ENCODE assay signal across 8 cellular contexts in the genomic region with DNA sequence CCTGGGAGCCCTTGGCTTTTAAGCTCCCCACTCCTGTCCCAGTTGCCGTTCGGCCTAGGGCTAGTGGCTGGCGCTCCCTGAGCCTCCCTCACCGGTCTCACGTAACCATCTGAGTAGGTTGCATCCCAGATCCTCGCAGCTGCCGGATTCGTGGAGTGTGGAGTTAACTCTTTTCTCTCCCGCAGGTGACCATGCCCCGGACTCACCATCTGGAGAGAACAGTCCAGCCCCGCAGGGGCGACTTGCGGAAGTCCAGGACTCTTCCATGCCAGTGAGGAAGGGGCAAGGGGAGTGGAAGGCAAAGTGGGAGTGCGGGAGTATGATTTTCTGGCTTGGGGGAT. TPM values are rescaled to one million over a fixed set of nuclear protein-coding genes. Genes with fewer than 3 reads are reported as not detected.
DNase-seq lines count a peak whose midpoint lies in the region; TF ChIP-seq lines count a peak whose summit lies in the region.

No MANE protein-coding gene starts in this region.

- peak overlapping the region; percentile 55 for H2AFZ ChIP-seq in MM.1S (ENCODE audit: low read length)

- H3K9me2 ChIP-seq in MM.1S (replicated peaks; ENCODE audit: insufficient read depth, low read length) = no peaks in the 10 kb centered on the region

- TF ChIP-seq CTCF in AG10803 (conservative IDR thresholded peaks at IDR 0.05; ENCODE audit: low read length) = no peak
- TF ChIP-seq CTCF in MM.1S (IDR thresholded peaks at IDR 0.05; ENCODE audit: low read length) = no peak

- no peaks in the 10 kb centered on the region for H3K9me3 Mint-ChIP-seq in dendritic cell treated with granulocyte-macrophage colony-stimulating factor and Interleukin-4, amounts not matched to agents 40 ng/mL and 50 ng/mL, for 4 days

- H3K4me1 ChIP-seq in MM.1S (ENCODE audit: low read length) (peaks cover 14% of the 10 kb centered on the region), muscle layer of colon (ENCODE audit: insufficient read depth, low read length) (peaks cover 36% of the 10 kb centered on the region)

- H3K36me3 Mint-ChIP-seq in dendritic cell treated with granulocyte-macrophage colony-stimulating factor and Interleukin-4, amounts not matched to agents 40 ng/mL and 50 ng/mL, for 4 days (ENCODE audit: low read depth) = peaks cover 89% of the 10 kb centered on the region

- peak overlapping the region; percentile 82 for H3K4me3 Mint-ChIP-seq in dendritic cell treated with granulocyte-macrophage colony-stimulating factor and Interleukin-4, amounts not matched to agents 40 ng/mL and 50 ng/mL, for 4 days

- H3K4me2 ChIP-seq in MM.1S (ENCODE audit: low read depth, low read length) = peak overlapping the region; percentile 96

- peak overlapping the region; percentile 96 for H3K4me3 ChIP-seq in AG10803 (ENCODE audit: low read length)
- H3K4me3 ChIP-seq in MM.1S (ENCODE audit: low read length) = peak overlapping the region; percentile 99
- H3K4me3 ChIP-seq in muscle layer of colon (ENCODE audit: low read depth in 1 of 2, low read length in 2 of 2) = peak overlapping the region; percentile 68 to 71

- H3K27me3 ChIP-seq in MM.1S (replicated peaks; ENCODE audit: insufficient read depth, low read length) (no peaks in the 10 kb centered on the region), muscle layer of colon (ENCODE audit: control insufficient read depth in 1 of 2, insufficient read depth in 2 of 2, low read length in 2 of 2) (no peaks in the 10 kb centered on the region)

- H3K27me3 Mint-ChIP-seq in dendritic cell treated with granulocyte-macrophage colony-stimulating factor and Interleukin-4, amounts not matched to agents 40 ng/mL and 50 ng/mL, for 4 days = no peaks in the 10 kb centered on the region

- H3K9me3 ChIP-seq in MM.1S (replicated peaks; ENCODE audit: insufficient read depth, low read length) (no peaks in the 10 kb centered on the region), muscle layer of colon (ENCODE audit: low read length) (no peaks in the 10 kb centered on the region)

- H3K27ac ChIP-seq in MM.1S (ENCODE audit: low read length) (peak overlapping the region; percentile 86), muscle layer of colon (ENCODE audit: low read depth, low read length) (peak overlapping the region; percentile 99)

- DNase-seq in AG10803 (ENCODE audit: low read depth) = no peak
- no peak for DNase-seq in MM.1S
- DNase-seq in SK-N-DZ (ENCODE audit: low spot score) = no peak
- DNase-seq in COR-L47 (lab: John Stamatoyannopoulos, UW) = no peak
- DNase-seq in inferior parietal cortex (ENCODE audit: extremely low spot score) = no peak
- no peak for DNase-seq in CD1c-positive myeloid dendritic cell (ENCODE audit: extremely low spot score)

- H3K36me3 ChIP-seq in MM.1S (replicated peaks; ENCODE audit: insufficient read depth, low read length) (peaks cover 5% of the 10 kb centered on the region; the same call in 1 of the 2 replicates), muscle layer of colon (ENCODE audit: insufficient read depth, low read length) (peaks cover 47% of the 10 kb centered on the region)

- peaks cover 40% of the 10 kb centered on the region for H3F3A ChIP-seq in MM.1S (ENCODE audit: insufficient read depth, low read length)

- peak overlapping the region; percentile 96 for H3K27ac Mint-ChIP-seq in dendritic cell treated with granulocyte-macrophage colony-stimulating factor and Interleukin-4, amounts not matched to agents 40 ng/mL and 50 ng/mL, for 4 days

- H3K4me1 Mint-ChIP-seq in dendritic cell treated with granulocyte-macrophage colony-stimulating factor and Interleukin-4, amounts not matched to agents 40 ng/mL and 50 ng/mL, for 4 days (ENCODE audit: low read depth) = peaks cover 63% of the 10 kb centered on the region

- H3K79me2 ChIP-seq in MM.1S (ENCODE audit: low read length) = peaks cover 46% of the 10 kb centered on the region

- peak overlapping the region; percentile 93 for H3K9ac ChIP-seq in MM.1S (ENCODE audit: low read length)
- H3K9ac ChIP-seq in muscle layer of colon (ENCODE audit: low read length) = peak overlapping the region; percentile 93

- intact Hi-C loops in dendritic cell treated with granulocyte-macrophage colony-stimulating factor and Interleukin-4, amounts not matched to agents 40 ng/mL and 50 ng/mL, for 4 days (cut with micrococcal nuclease) = no loop called here

- peaks cover 7% of the 10 kb centered on the region for H4K20me1 ChIP-seq in MM.1S (ENCODE audit: insufficient read depth, low read length)

RNA-seq across cellular contexts. Expression of a gene that starts 0.9 kb away (rescaled TPM):
- polyA plus RNA-seq in SK-N-DZ (2014; cell fraction: cytosol; rRNA removed) = 35.2 and 44.5 TPM in 2 replicates
- 271 and 285 TPM in 2 replicates for polyA plus RNA-seq in SK-N-DZ (2014; cell fraction: nucleus; rRNA removed)

RNA-seq across cellular contexts. Expression of a gene that starts 3.2 kb away (rescaled TPM):
- polyA plus RNA-seq in SK-N-DZ (2014; cell fraction: cytosol; rRNA removed) = 895 and 922 TPM in 2 replicates
- 402 and 457 TPM in 2 replicates for polyA plus RNA-seq in SK-N-DZ (2014; cell fraction: nucleus; rRNA removed)

RNA-seq across cellular contexts. Expression of a gene that starts 11.5 kb away (rescaled TPM):
- 14.0 and 14.9 TPM in 2 replicates for polyA plus RNA-seq in SK-N-DZ (2014; cell fraction: cytosol; rRNA removed)
- polyA plus RNA-seq in SK-N-DZ (2014; cell fraction: nucleus; rRNA removed) = 46.4 and 59.5 TPM in 2 replicates

RNA-seq across cellular contexts. Expression of a gene that starts 18.5 kb away (rescaled TPM):
- polyA plus RNA-seq in SK-N-DZ (2014; cell fraction: cytosol; rRNA removed) = not detected in 2 replicates
- not detected in 2 replicates for polyA plus RNA-seq in SK-N-DZ (2014; cell fraction: nucleus; rRNA removed)

RNA-seq across cellular contexts. Expression of a gene that starts 27.1 kb away (rescaled TPM):
- polyA plus RNA-seq in SK-N-DZ (2014; cell fraction: cytosol; rRNA removed) = 115 and 152 TPM in 2 replicates
- polyA plus RNA-seq in SK-N-DZ (2014; cell fraction: nucleus; rRNA removed) = 150 and 171 TPM in 2 replicates
